In the genomic region with DNA sequence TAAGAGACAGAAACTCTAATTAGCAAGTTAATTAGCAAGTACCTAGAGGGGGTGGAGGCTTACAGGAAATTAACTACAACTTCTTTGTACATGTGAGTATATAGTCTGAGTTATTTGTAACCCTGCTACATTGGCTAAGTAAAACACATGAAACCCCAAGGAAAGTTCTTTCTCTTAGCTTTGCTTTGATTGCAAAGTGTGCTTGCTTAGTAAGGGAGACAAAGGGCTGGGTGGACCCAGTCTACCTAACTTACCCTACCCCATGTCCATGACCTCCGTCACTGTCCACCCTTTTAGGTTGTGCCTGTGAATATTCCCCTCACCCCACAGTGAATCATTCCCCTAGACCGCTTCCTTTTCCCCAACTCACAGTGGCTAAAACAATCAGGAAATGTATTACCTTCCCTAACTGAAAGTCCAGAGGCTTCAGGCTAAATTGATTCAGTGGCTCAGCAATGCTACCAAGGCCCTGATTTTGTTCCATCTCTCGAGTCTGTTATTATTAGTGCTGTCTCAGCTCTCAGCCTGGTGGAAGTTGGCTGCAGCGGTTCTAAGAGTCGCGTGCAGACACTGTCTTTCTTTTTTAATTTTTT, we compare ENCODE assay signal across 1 cellular context.
TF ChIP-seq lines count a peak whose summit lies in the region.

No MANE protein-coding gene starts in this region.

TF ChIP-seq in H1, 55 proteins besides CTCF, POLR2A, EP300 and RAD21 (continued from another document):
- TF ChIP-seq CHD1 (IDR thresholded peaks at IDR 0.05; ENCODE audit: low read depth, low read length) (no peak), YY1 (IDR thresholded peaks at IDR 0.05; ENCODE audit: low read depth, low read length) (no peak), NANOG (IDR thresholded peaks at IDR 0.05; ENCODE audit: insufficient read depth, low read depth, low read length, poor library complexity, severe bottlenecking) (no peak), EGR1 (IDR thresholded peaks at IDR 0.05; ENCODE audit: borderline replicate concordance, low read depth, low read length) (no peak), KDM4A (IDR thresholded peaks at IDR 0.05; ENCODE audit: low read depth, low read length, severe bottlenecking) (no peak), PHF8 (conservative IDR thresholded peaks at IDR 0.05; ENCODE audit: low read depth, low read length) (no peak)
